28 cellular contexts compared by ENCODE assay signal in the genomic region with DNA sequence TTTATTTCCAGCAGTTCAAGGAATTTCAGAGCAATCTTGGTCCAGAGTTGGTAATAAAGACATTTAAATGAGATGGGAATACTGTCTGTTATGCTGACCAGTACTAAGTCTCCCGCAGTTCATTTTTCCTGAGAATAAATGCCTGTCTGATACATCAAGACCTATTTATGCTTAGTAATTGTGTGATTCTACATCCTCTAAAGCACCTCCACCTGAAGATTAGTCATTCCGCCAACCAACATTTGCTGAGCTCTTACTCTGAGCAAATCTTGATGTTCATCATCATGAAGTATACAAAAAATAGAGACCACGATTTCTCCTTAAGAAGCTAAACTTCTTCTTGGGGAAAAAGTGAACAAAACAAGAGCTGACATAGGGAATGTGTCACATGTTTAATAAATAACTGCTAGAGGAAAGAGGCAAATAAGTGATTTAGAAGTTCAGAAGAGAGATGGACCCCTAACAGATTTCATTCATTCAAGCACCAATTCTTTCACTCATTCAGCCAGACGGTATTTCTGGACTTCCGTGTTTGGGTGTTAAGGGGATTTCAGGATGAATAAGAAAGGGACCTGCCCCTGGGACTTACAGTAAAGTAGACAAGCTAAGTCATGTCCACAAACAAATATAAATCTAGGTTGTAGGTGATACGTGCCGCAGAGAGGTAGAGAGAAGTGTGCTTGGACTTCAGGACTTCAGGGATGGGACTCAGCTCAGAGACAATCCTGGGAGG. TPM values are rescaled to one million over a fixed set of nuclear protein-coding genes. Genes with fewer than 3 reads are reported as not detected.
DNase-seq lines count a peak whose midpoint lies in the region; ATAC-seq, FAIRE-seq and TF ChIP-seq lines count a peak whose summit lies in the region.
"Had no signal": no experiment of that assay in that cellular context is flagged by ENCODE, and none has a peak within 500 bp of the region (broad histone marks: within the 10 kb centered on the region; RNA-seq: fewer than 3 reads in every experiment).

No MANE protein-coding gene starts in this region.

- no peaks in the 10 kb centered on the region for H4K20me1 ChIP-seq in astrocyte (ENCODE audit: insufficient read depth, low read length)

- peak overlapping the region; percentile 4 for H3K27ac ChIP-seq in astrocyte (ENCODE audit: low read depth, low read length)
- H3K27ac ChIP-seq: ascending aorta, HL-60, Peyer's patch, psoas muscle, stomach had no signal

- peaks cover 19% of the 10 kb centered on the region for H3K4me1 ChIP-seq in astrocyte (ENCODE audit: insufficient read depth, low read length)
- H3K4me1 ChIP-seq: Peyer's patch, psoas muscle had no signal

- CTCF ChIA-PET in activated naive CD4-positive, alpha-beta T cell treated with anti-CD3 and anti-CD28 coated beads, Interleukin-2, amount 10 ng/mL, durations not matched to agents 7 days and 5 days (lab: Charles Lee) = no interaction called here

- no peaks in the 10 kb centered on the region for H3K36me3 ChIP-seq in GM06990 (ENCODE audit: control insufficient read depth, insufficient read depth, low read length)
- no peaks in the 10 kb centered on the region for H3K36me3 ChIP-seq in astrocyte (ENCODE audit: insufficient read depth, low read length)
- H3K36me3 ChIP-seq: ascending aorta, Peyer's patch, stomach had no signal

- TF ChIP-seq CTCF in GM06990 (IDR thresholded peaks at IDR 0.05; ENCODE audit: insufficient read depth, low read length, poor library complexity, severe bottlenecking) (no peak), astrocyte (IDR thresholded peaks at IDR 0.05; ENCODE audit: insufficient read depth, low read depth, low read length) (no peak)

- H3K4me3 Mint-ChIP-seq in astrocyte (ENCODE audit: unreplicated experiment) = peak overlapping the region; percentile 43
- no peak overlapping the region for H3K4me3 Mint-ChIP-seq in activated naive CD4-positive, alpha-beta T cell treated with anti-CD3 and anti-CD28 coated beads, Interleukin-2, amount 10 ng/mL, durations not matched to agents 7 days and 5 days
- H3K4me3 Mint-ChIP-seq: activated naive CD4-positive, alpha-beta T cell treated with anti-CD3 and anti-CD28 coated beads, Interleukin-2, amount 50 U/mL, for 24 hours; nephron progenitor cell had no signal

- H3K9me3 Mint-ChIP-seq in astrocyte (ENCODE audit: unreplicated experiment) = peaks cover 3% of the 10 kb centered on the region
- H3K9me3 Mint-ChIP-seq in activated naive CD4-positive, alpha-beta T cell treated with anti-CD3 and anti-CD28 coated beads, Interleukin-2, amount 10 ng/mL, durations not matched to agents 7 days and 5 days = no peaks in the 10 kb centered on the region
- H3K9me3 Mint-ChIP-seq: activated naive CD4-positive, alpha-beta T cell treated with anti-CD3 and anti-CD28 coated beads, Interleukin-2, amount 50 U/mL, for 24 hours had no signal

- peak overlapping the region; percentile 94 for H3K27ac Mint-ChIP-seq in astrocyte (ENCODE audit: unreplicated experiment)
- no peak overlapping the region for H3K27ac Mint-ChIP-seq in activated naive CD4-positive, alpha-beta T cell treated with anti-CD3 and anti-CD28 coated beads, Interleukin-2, amount 10 ng/mL, durations not matched to agents 7 days and 5 days
- H3K27ac Mint-ChIP-seq: activated naive CD4-positive, alpha-beta T cell treated with anti-CD3 and anti-CD28 coated beads, Interleukin-2, amount 50 U/mL, for 24 hours; CD4-positive, CD25-positive, alpha-beta regulatory T cell; nephron progenitor cell had no signal

- no peak overlapping the region for H3K4me3 ChIP-seq in GM06990 (replicated peaks; ENCODE audit: low read depth, low read length)
- H3K4me3 ChIP-seq in astrocyte (ENCODE audit: insufficient read depth, low read depth, low read length) = no peak overlapping the region
- H3K4me3 ChIP-seq: ascending aorta, Peyer's patch, psoas muscle, stomach had no signal

- no peaks in the 10 kb centered on the region for H3K79me2 ChIP-seq in astrocyte (ENCODE audit: insufficient read depth, low read length)

- H3K9me3 ChIP-seq in astrocyte (ENCODE audit: insufficient read depth, low read depth, low read length) = peaks cover 2% of the 10 kb centered on the region
- H3K9me3 ChIP-seq: ascending aorta, Peyer's patch, psoas muscle, stomach had no signal

- peaks cover 30% of the 10 kb centered on the region for H3K4me1 Mint-ChIP-seq in astrocyte (ENCODE audit: low read depth, unreplicated experiment)
- H3K4me1 Mint-ChIP-seq in activated naive CD4-positive, alpha-beta T cell treated with anti-CD3 and anti-CD28 coated beads, Interleukin-2, amount 10 ng/mL, durations not matched to agents 7 days and 5 days = no peaks in the 10 kb centered on the region
- H3K4me1 Mint-ChIP-seq: activated naive CD4-positive, alpha-beta T cell treated with anti-CD3 and anti-CD28 coated beads, Interleukin-2, amount 50 U/mL, for 24 hours; CD4-positive, CD25-positive, alpha-beta regulatory T cell had no signal

- H3K27me3 ChIP-seq in GM06990 (replicated peaks; ENCODE audit: control insufficient read depth, insufficient read depth, low read length) (no peaks in the 10 kb centered on the region), astrocyte (ENCODE audit: insufficient read depth, low read length) (no peaks in the 10 kb centered on the region)
- H3K27me3 ChIP-seq: ascending aorta, Peyer's patch, stomach had no signal

- H3K36me3 Mint-ChIP-seq in astrocyte (ENCODE audit: low read depth, unreplicated experiment) = no peaks in the 10 kb centered on the region
- H3K36me3 Mint-ChIP-seq in activated naive CD4-positive, alpha-beta T cell treated with anti-CD3 and anti-CD28 coated beads, Interleukin-2, amount 10 ng/mL, durations not matched to agents 7 days and 5 days = no peaks in the 10 kb centered on the region
- H3K36me3 Mint-ChIP-seq: activated naive CD4-positive, alpha-beta T cell treated with anti-CD3 and anti-CD28 coated beads, Interleukin-2, amount 50 U/mL, for 24 hours; CD4-positive, CD25-positive, alpha-beta regulatory T cell had no signal

- H3K27me3 Mint-ChIP-seq in astrocyte (ENCODE audit: low read depth, unreplicated experiment) = no peaks in the 10 kb centered on the region
- peaks cover 4% of the 10 kb centered on the region for H3K27me3 Mint-ChIP-seq in activated naive CD4-positive, alpha-beta T cell treated with anti-CD3 and anti-CD28 coated beads, Interleukin-2, amount 10 ng/mL, durations not matched to agents 7 days and 5 days
- H3K27me3 Mint-ChIP-seq: activated naive CD4-positive, alpha-beta T cell treated with anti-CD3 and anti-CD28 coated beads, Interleukin-2, amount 50 U/mL, for 24 hours had no signal

- FAIRE-seq in astrocyte (lab: Jason Lieb, UNC) = no peak
- no peak for FAIRE-seq in GM12891 (lab: Jason Lieb, UNC)
- FAIRE-seq: GM18507 had no signal

- DNase-seq in GM06990 (ENCODE audit: extremely low read depth, insufficient read length) = peak; percentile 15
- DNase-seq in astrocyte (ENCODE audit: low read depth) = no peak
- DNase-seq in kidney tubule cell (ENCODE audit: low spot score) = peak; percentile 78
- no peak for DNase-seq in stimulated activated CD4-positive, alpha-beta T cell treated with anti-CD3 and anti-CD28 coated beads, Interleukin-2, amount 100 ng/mL, for 48 hours
- no peak for DNase-seq in activated naive CD4-positive, alpha-beta T cell treated with anti-CD3 and anti-CD28 coated beads, Interleukin-2, amount 10 ng/mL, durations not matched to agents 7 days and 5 days
- DNase-seq in GM12891 (ENCODE audit: insufficient read length, low spot score) = no peak
- DNase-seq: activated CD4-positive, CD25-positive, alpha-beta regulatory T cell treated with anti-CD3 and anti-CD28 coated beads, Interleukin-2, amount 50 U/mL, for 72 hours; activated CD8-positive, alpha-beta memory T cell treated with anti-CD3 and anti-CD28 coated beads for 24 hours; activated T-cell treated with anti-CD3 and anti-CD28 coated beads, Interleukin-2, amount 50 U/mL, for 48 hours; CD4-positive, CD25-positive, alpha-beta regulatory T cell; effector memory CD4-positive, alpha-beta T cell; glutamatergic neuron; midbrain; MM.1S; NCI-H1694 treated with DMSO at 0.1 percent for 48 hours; NCI-H82; nephron progenitor cell; Peyer's patch; psoas muscle; stimulated activated CD4-positive, alpha-beta T cell treated with anti-CD3 and anti-CD28 coated beads, Interleukin-4, amount 100 ng/mL, for 4 hours; stomach had no signal

- no peak overlapping the region for H2AFZ ChIP-seq in astrocyte (ENCODE audit: low read depth, low read length)

- no peak overlapping the region for H3K9ac ChIP-seq in astrocyte (ENCODE audit: low read length)

- TF ChIP-seq POLR2A in GM12891 (IDR thresholded peaks at IDR 0.05; ENCODE audit: low read depth, low read length) = no peak

- H3K4me2 ChIP-seq in astrocyte (ENCODE audit: low read length) = no peak overlapping the region

- ATAC-seq in HG02763 (IDR thresholded peaks at IDR 0.05; ENCODE audit: unreplicated experiment) (peak; percentile 40), HG02884 (IDR thresholded peaks at IDR 0.05; ENCODE audit: unreplicated experiment) (no peak)
- ATAC-seq: left lobe of liver, psoas muscle had no signal

TF ChIP-seq in GM12891, 5 proteins besides CTCF, POLR2A, EP300 and RAD21:
- no peak for TF ChIP-seq TAF1 (IDR thresholded peaks at IDR 0.05; ENCODE audit: low read depth, low read length)
- no peak for TF ChIP-seq SPI1 (IDR thresholded peaks at IDR 0.05; ENCODE audit: low read depth, low read length)
- no peak for TF ChIP-seq PAX5 (IDR thresholded peaks at IDR 0.05; ENCODE audit: insufficient read depth, low read length, severe bottlenecking)
- no peak for TF ChIP-seq POLR2AphosphoS5 (IDR thresholded peaks at IDR 0.05; ENCODE audit: low read depth, low read length)

RNA-seq across cellular contexts. Expression of a gene that starts 34.2 kb away (rescaled TPM):
- total RNA-seq in astrocyte = 131 and 132 TPM in 2 replicates
- 14.3 TPM for polyA plus RNA-seq in GM12891 (2012; ENCODE audit: low read depth, missing spikeins)

RNA-seq across cellular contexts. Expression of a gene that starts 59.5 kb away (rescaled TPM):
- 88.7 and 100 TPM in 2 replicates for total RNA-seq in astrocyte
- polyA plus RNA-seq in GM12891 (2012; ENCODE audit: low read depth, missing spikeins) = 10.6 TPM

Comparison
In these comparisons a context has a peak if more than half of its experiments do, and no peak if none do; other contexts are left out.
1. DNase-seq: peak in GM06990 (single experiment) and kidney tubule cell (single experiment); none in astrocyte (single experiment), stimulated activated CD4-positive, alpha-beta T cell treated with anti-CD3 and anti-CD28 coated beads, Interleukin-2, amount 100 ng/mL, for 48 hours (0 of 2), activated naive CD4-positive, alpha-beta T cell treated with anti-CD3 and anti-CD28 coated beads, Interleukin-2, amount 10 ng/mL, durations not matched to agents 7 days and 5 days (single experiment) and GM12891 (single experiment).